ENCODE assay signal across 1 cellular context in the genomic region with DNA sequence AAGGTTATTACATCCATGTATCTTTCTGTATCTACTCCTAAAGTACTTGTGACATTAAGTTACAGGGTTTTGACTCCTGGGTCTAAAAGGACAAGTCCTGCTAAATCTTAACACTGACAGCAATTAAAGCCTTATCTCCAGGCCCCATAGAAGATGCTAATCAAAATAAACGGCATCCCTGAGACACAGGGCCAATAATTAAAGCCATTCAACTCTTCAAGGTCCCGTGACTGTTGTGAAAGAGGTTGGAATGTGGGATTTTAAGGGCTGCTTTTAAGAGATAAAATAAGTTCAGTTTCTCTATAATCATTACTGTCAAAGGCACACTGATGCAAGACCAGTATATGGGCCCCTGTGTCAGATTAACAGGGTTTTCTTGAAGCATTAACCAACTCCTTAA.
A peak's percentile ranks its signal among the peaks of the same experiment; 100 is the strongest.
TF ChIP-seq lines count a peak whose summit lies in the region.

No MANE protein-coding gene starts in this region.

TF ChIP-seq in IMR-90, 13 proteins besides CTCF, POLR2A, EP300 and RAD21:
- TF ChIP-seq MAZ (IDR thresholded peaks at IDR 0.05; ENCODE audit: borderline replicate concordance, low read depth, low read length) (no peak), RFX5 (IDR thresholded peaks at IDR 0.05; ENCODE audit: low read depth, low read length) (no peak), BHLHE40 (IDR thresholded peaks at IDR 0.05; ENCODE audit: low read depth, low read length) (peak; percentile 54; the same call in 1 of the 2 replicates), CEBPB (IDR thresholded peaks at IDR 0.05; ENCODE audit: low read depth, low read length) (0 out of 2 replicates have a peak, but pooled peaks have one; percentile 17), NFE2L2 (IDR thresholded peaks at IDR 0.05; ENCODE audit: low read depth, low read length) (no peak), SMC3 (IDR thresholded peaks at IDR 0.05; ENCODE audit: low read depth, low read length) (no peak)
